Comparison of ENCODE assay signal across 21 cellular contexts in genomic region chr1:214022810-214023425, GRCh38.
"Had no signal": no experiment of that assay in that cellular context is flagged by ENCODE, and none has a peak within 500 bp of the region (broad histone marks: within the 10 kb centered on the region; RNA-seq: fewer than 3 reads in every experiment).

No MANE protein-coding gene starts in this region.

- H3K9me3 ChIP-seq: transverse colon, uterus had no signal

- H3K27ac ChIP-seq: parathyroid adenoma, transverse colon, uterus had no signal

- H3K9me3 Mint-ChIP-seq: activated CD4-positive, alpha-beta memory T cell treated with anti-CD3 and anti-CD28 coated beads, Interleukin-2, amount 10 ng/mL, durations not matched to agents 7 days and 5 days; activated naive CD4-positive, alpha-beta T cell treated with anti-CD3 and anti-CD28 coated beads, Interleukin-2, amount 10 ng/mL, durations not matched to agents 7 days and 5 days; dendritic cell treated with granulocyte-macrophage colony-stimulating factor and Interleukin-4, amounts not matched to agents 40 ng/mL and 50 ng/mL, for 4 days; nephron progenitor cell; stimulated activated effector memory CD8-positive, alpha-beta T cell treated with anti-CD3 and anti-CD28 coated beads, Interleukin-12 subunit alpha, Interleukin-12 subunit beta, amount 100 ng/mL, for 72 hours; stimulated activated naive CD8-positive, alpha-beta T cell treated with anti-CD3 and anti-CD28 coated beads, Interleukin-15, amount 100 ng/mL, for 72 hours had no signal

- H3K27me3 Mint-ChIP-seq: activated naive CD4-positive, alpha-beta T cell treated with anti-CD3 and anti-CD28 coated beads, Interleukin-2, amount 10 ng/mL, durations not matched to agents 7 days and 5 days had no signal

- ATAC-seq: sciatic nerve; stimulated activated effector memory CD8-positive, alpha-beta T cell treated with anti-CD3 and anti-CD28 coated beads, Interleukin-12 subunit alpha, Interleukin-12 subunit beta, amount 100 ng/mL, for 72 hours; stimulated activated naive CD8-positive, alpha-beta T cell treated with anti-CD3 and anti-CD28 coated beads, Interleukin-15, amount 100 ng/mL, for 72 hours had no signal

- H3K27ac Mint-ChIP-seq: activated CD4-positive, alpha-beta memory T cell treated with anti-CD3 and anti-CD28 coated beads, Interleukin-2, amount 10 ng/mL, durations not matched to agents 7 days and 5 days; activated naive CD4-positive, alpha-beta T cell treated with anti-CD3 and anti-CD28 coated beads, Interleukin-2, amount 10 ng/mL, durations not matched to agents 7 days and 5 days; dendritic cell treated with granulocyte-macrophage colony-stimulating factor and Interleukin-4, amounts not matched to agents 40 ng/mL and 50 ng/mL, for 4 days; nephron progenitor cell; stimulated activated effector memory CD8-positive, alpha-beta T cell treated with anti-CD3 and anti-CD28 coated beads, Interleukin-12 subunit alpha, Interleukin-12 subunit beta, amount 100 ng/mL, for 72 hours; stimulated activated naive CD8-positive, alpha-beta T cell treated with anti-CD3 and anti-CD28 coated beads, Interleukin-15, amount 100 ng/mL, for 72 hours had no signal

- H3K4me3 ChIP-seq: transverse colon, uterus had no signal

- H3K4me1 Mint-ChIP-seq: activated CD4-positive, alpha-beta memory T cell treated with anti-CD3 and anti-CD28 coated beads, Interleukin-2, amount 10 ng/mL, durations not matched to agents 7 days and 5 days; stimulated activated effector memory CD8-positive, alpha-beta T cell treated with anti-CD3 and anti-CD28 coated beads, Interleukin-12 subunit alpha, Interleukin-12 subunit beta, amount 100 ng/mL, for 72 hours; stimulated activated naive CD8-positive, alpha-beta T cell treated with anti-CD3 and anti-CD28 coated beads, Interleukin-15, amount 100 ng/mL, for 72 hours had no signal

- H3K36me3 Mint-ChIP-seq: activated naive CD4-positive, alpha-beta T cell treated with anti-CD3 and anti-CD28 coated beads, Interleukin-2, amount 10 ng/mL, durations not matched to agents 7 days and 5 days; stimulated activated effector memory CD8-positive, alpha-beta T cell treated with anti-CD3 and anti-CD28 coated beads, Interleukin-12 subunit alpha, Interleukin-12 subunit beta, amount 100 ng/mL, for 72 hours had no signal

- H3K27me3 ChIP-seq: transverse colon, uterus had no signal

- DNase-seq: activated CD4-positive, alpha-beta memory T cell treated with anti-CD3 and anti-CD28 coated beads, Interleukin-2, amount 10 ng/mL, durations not matched to agents 7 days and 5 days; activated CD4-positive, alpha-beta T cell treated with anti-CD3 and anti-CD28 coated beads for 48 hours; activated effector memory CD4-positive, alpha-beta T cell treated with anti-CD3 and anti-CD28 coated beads, Interleukin-2, amount 50 U/mL, for 16 hours; activated naive CD4-positive, alpha-beta T cell treated with anti-CD3 and anti-CD28 coated beads, Interleukin-2, amount 10 ng/mL, durations not matched to agents 7 days and 5 days; activated T-cell treated with anti-CD3 and anti-CD28 coated beads for 4 hours; amygdala; effector CD4-positive, alpha-beta T cell; glutamatergic neuron; hypothalamus; mesenchymal stem cell; nephron progenitor cell; small intestine; stimulated activated CD4-positive, alpha-beta T cell treated with anti-CD3 and anti-CD28 coated beads, Interleukin-2, amount 100 ng/mL, for 24 hours; stimulated activated naive CD8-positive, alpha-beta T cell treated with anti-CD3 and anti-CD28 coated beads, Interleukin-15, amount 100 ng/mL, for 72 hours; T-helper 2 cell; transverse colon; uterus had no signal

- H3K36me3 ChIP-seq: transverse colon, uterus had no signal

- H3K4me3 Mint-ChIP-seq: activated CD4-positive, alpha-beta memory T cell treated with anti-CD3 and anti-CD28 coated beads, Interleukin-2, amount 10 ng/mL, durations not matched to agents 7 days and 5 days; activated naive CD4-positive, alpha-beta T cell treated with anti-CD3 and anti-CD28 coated beads, Interleukin-2, amount 10 ng/mL, durations not matched to agents 7 days and 5 days; dendritic cell treated with granulocyte-macrophage colony-stimulating factor and Interleukin-4, amounts not matched to agents 40 ng/mL and 50 ng/mL, for 4 days; nephron progenitor cell; stimulated activated effector memory CD8-positive, alpha-beta T cell treated with anti-CD3 and anti-CD28 coated beads, Interleukin-12 subunit alpha, Interleukin-12 subunit beta, amount 100 ng/mL, for 72 hours; stimulated activated naive CD8-positive, alpha-beta T cell treated with anti-CD3 and anti-CD28 coated beads, Interleukin-15, amount 100 ng/mL, for 72 hours had no signal

- H3K4me1 ChIP-seq: parathyroid adenoma, transverse colon, uterus had no signal
